ENCODE assay signal across 2 cellular contexts in genomic region chrX:129938081-129938480, GRCh38.
TF ChIP-seq lines count a peak whose summit lies in the region.

No MANE protein-coding gene starts in this region.

TF ChIP-seq in HepG2, 621 proteins besides CTCF, POLR2A, EP300 and RAD21:
- TF ChIP-seq KDM5B (CRISPR knock-in tag; IDR thresholded peaks at IDR 0.05; ENCODE audit: borderline replicate concordance) (no peak), KLF6 (CRISPR knock-in tag; IDR thresholded peaks at IDR 0.05) (no peak), PRMT3 (CRISPR knock-in tag; IDR thresholded peaks at IDR 0.05; ENCODE audit: borderline replicate concordance, low read depth) (no peak)

TF ChIP-seq in WTC11, 78 proteins besides CTCF, POLR2A, EP300 and RAD21:
- TF ChIP-seq ZMAT4 (CRISPR knock-in tag; IDR thresholded peaks at IDR 0.05) (no peak), FOXJ3 (CRISPR knock-in tag; IDR thresholded peaks at IDR 0.05; ENCODE audit: borderline replicate concordance) (no peak), MAX (CRISPR knock-in tag; IDR thresholded peaks at IDR 0.05) (no peak), ELF4 (CRISPR knock-in tag; IDR thresholded peaks at IDR 0.05; ENCODE audit: low read depth) (no peak), CBFB (CRISPR knock-in tag; IDR thresholded peaks at IDR 0.05; ENCODE audit: low read depth) (no peak), ATF1 (CRISPR knock-in tag; IDR thresholded peaks at IDR 0.05) (no peak), ZNF121 (CRISPR knock-in tag; IDR thresholded peaks at IDR 0.05) (no peak), FOXP1 (CRISPR knock-in tag; IDR thresholded peaks at IDR 0.05; ENCODE audit: borderline replicate concordance) (no peak), CREM (CRISPR knock-in tag; IDR thresholded peaks at IDR 0.05) (no peak), CREB1 (CRISPR knock-in tag; IDR thresholded peaks at IDR 0.05) (no peak), HMGA2 (CRISPR knock-in tag; IDR thresholded peaks at IDR 0.05) (no peak), ETV6 (CRISPR knock-in tag; IDR thresholded peaks at IDR 0.05) (no peak), RELA (CRISPR knock-in tag; IDR thresholded peaks at IDR 0.05; ENCODE audit: borderline replicate concordance) (no peak), PREB (CRISPR knock-in tag; IDR thresholded peaks at IDR 0.05; ENCODE audit: borderline replicate concordance) (no peak), FOXP4 (CRISPR knock-in tag; IDR thresholded peaks at IDR 0.05) (no peak), HMGXB4 (CRISPR knock-in tag; IDR thresholded peaks at IDR 0.05) (no peak)
- TF ChIP-seq, protein P1, sequence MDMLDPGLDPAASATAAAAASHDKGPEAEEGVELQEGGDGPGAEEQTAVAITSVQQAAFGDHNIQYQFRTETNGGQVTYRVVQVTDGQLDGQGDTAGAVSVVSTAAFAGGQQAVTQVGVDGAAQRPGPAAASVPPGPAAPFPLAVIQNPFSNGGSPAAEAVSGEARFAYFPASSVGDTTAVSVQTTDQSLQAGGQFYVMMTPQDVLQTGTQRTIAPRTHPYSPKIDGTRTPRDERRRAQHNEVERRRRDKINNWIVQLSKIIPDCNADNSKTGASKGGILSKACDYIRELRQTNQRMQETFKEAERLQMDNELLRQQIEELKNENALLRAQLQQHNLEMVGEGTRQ (CRISPR knock-in tag; IDR thresholded peaks at IDR 0.05): no peak
